Comparison of ENCODE assay signal across 22 cellular contexts in genomic region chr4:175125410-175126068, GRCh38.
A peak's percentile ranks its signal among the peaks of the same experiment; 100 is the strongest.
DNase-seq lines count a peak whose midpoint lies in the region; ATAC-seq and TF ChIP-seq lines count a peak whose summit lies in the region.
"Had no signal": no experiment of that assay in that cellular context is flagged by ENCODE, and none has a peak within 500 bp of the region (broad histone marks: within the 10 kb centered on the region; RNA-seq: fewer than 3 reads in every experiment).

No MANE protein-coding gene starts in this region.

- DNase-seq in ELR (ENCODE audit: low read depth): peak; percentile 9
- DNase-seq in MM.1S: peak; percentile 11
- peak; percentile 17 for DNase-seq in mammary epithelial cell
- DNase-seq in iris pigment epithelial cell (ENCODE audit: low read depth): peak; percentile 65
- no peak for DNase-seq in activated naive CD4-positive, alpha-beta T cell (lab: John Stamatoyannopoulos, UW)
- DNase-seq in left cardiac atrium: no peak
- DNase-seq in activated T-cell treated with anti-CD3 and anti-CD28 coated beads, Interleukin-2, amount 50 U/mL, for 72 hours: no peak
- DNase-seq: CD4-positive, CD25-positive, alpha-beta regulatory T cell; DMS79 treated with DMSO at 0.1 percent for 48 hours; NCI-H1105; NCI-H2029 treated with DMSO at 0.1 percent for 48 hours; NCI-H2171; NCI-H345; NCI-H524 treated with DMSO at 0.1 percent for 48 hours; NCI-H82; OCI-M1; Right ventricle myocardium superior had no signal

- H3K4me1 ChIP-seq in MM.1S (ENCODE audit: low read length) (0 out of 2 replicates have a peak, but pooled peaks cover 7% of the 10 kb centered on the region), mammary epithelial cell (ENCODE audit: insufficient read depth, low read length) (peaks cover 26% of the 10 kb centered on the region)
- H3K4me1 ChIP-seq: HAP-1 had no signal

- H4K20me1 ChIP-seq in MM.1S (ENCODE audit: insufficient read depth, low read length): no peaks in the 10 kb centered on the region
- no peaks in the 10 kb centered on the region for H4K20me1 ChIP-seq in mammary epithelial cell (ENCODE audit: insufficient read depth, low read length)

- no peaks in the 10 kb centered on the region for H3K4me1 Mint-ChIP-seq in activated T-cell treated with anti-CD3 and anti-CD28 coated beads, Interleukin-2, amount 50 U/mL, for 72 hours (ENCODE audit: low read depth)
- H3K4me1 Mint-ChIP-seq: CD4-positive, CD25-positive, alpha-beta regulatory T cell; GM23338 had no signal

- no peaks in the 10 kb centered on the region for H3K9me3 ChIP-seq in MM.1S (replicated peaks; ENCODE audit: insufficient read depth, low read length)
- peaks cover 8% of the 10 kb centered on the region for H3K9me3 ChIP-seq in mammary epithelial cell (replicated peaks; ENCODE audit: insufficient read depth, low read length)
- H3K9me3 ChIP-seq: HAP-1 had no signal

- no peak overlapping the region for H3K4me3 Mint-ChIP-seq in activated T-cell treated with anti-CD3 and anti-CD28 coated beads, Interleukin-2, amount 50 U/mL, for 72 hours
- H3K4me3 Mint-ChIP-seq: CD4-positive, CD25-positive, alpha-beta regulatory T cell; GM23338 had no signal

- peaks cover 11 to 14% of the 10 kb centered on the region in 2 donors for H3K9me3 Mint-ChIP-seq in activated T-cell treated with anti-CD3 and anti-CD28 coated beads, Interleukin-2, amount 50 U/mL, for 72 hours

- H3K4me3 ChIP-seq in MM.1S (ENCODE audit: low read length) (no peak overlapping the region), mammary epithelial cell (replicated peaks in 1 of 3; ENCODE audit: insufficient read depth in 1 of 3, low read depth in 2 of 3, low read length in 3 of 3) (no peak overlapping the region)
- H3K4me3 ChIP-seq: GM23338, HAP-1, K562 had no signal

- dilution Hi-C loops in mammary epithelial cell (cut with HindIII; ENCODE audit: low sequenced_read_pairs): no loop called here

- H3K4me2 ChIP-seq in MM.1S (ENCODE audit: low read depth, low read length): no peak overlapping the region
- peak overlapping the region; percentile 38 for H3K4me2 ChIP-seq in mammary epithelial cell (ENCODE audit: insufficient read depth, low read depth, low read length)
- H3K4me2 ChIP-seq: GM23338 had no signal

- WGBS in mammary epithelial cell (ENCODE audit: low coverage, missing lambda C conversion rate): 74% methylated on average over 4 of the region's 4 CpGs

- no peak overlapping the region for H3K27ac Mint-ChIP-seq in activated T-cell treated with anti-CD3 and anti-CD28 coated beads, Interleukin-2, amount 50 U/mL, for 72 hours
- H3K27ac Mint-ChIP-seq: CD4-positive, CD25-positive, alpha-beta regulatory T cell; GM23338 had no signal

- H3K36me3 Mint-ChIP-seq in activated T-cell treated with anti-CD3 and anti-CD28 coated beads, Interleukin-2, amount 50 U/mL, for 72 hours (ENCODE audit: insufficient read depth in 2 of 2): peaks cover 2% of the 10 kb centered on the region in 2 donors
- H3K36me3 Mint-ChIP-seq: CD4-positive, CD25-positive, alpha-beta regulatory T cell had no signal

- no peaks in the 10 kb centered on the region for H3K9me2 ChIP-seq in MM.1S (replicated peaks; ENCODE audit: insufficient read depth, low read length)

- H3K27ac ChIP-seq in MM.1S (ENCODE audit: low read length) (no peak overlapping the region), mammary epithelial cell (ENCODE audit: insufficient read depth, low read depth, low read length) (no peak overlapping the region)

- in situ Hi-C loops in mammary epithelial cell (cut with MboI; ENCODE audit: low sequenced_read_pairs in 2 of 2): no loop called here

- H3K9ac ChIP-seq in MM.1S (ENCODE audit: low read length) (no peak overlapping the region), mammary epithelial cell (ENCODE audit: insufficient read depth, low read length) (no peak overlapping the region)

- no TSS peak for BruUV-seq in mammary epithelial cell (replicated peaks; lab: Mats Ljungman, UMichigan)

- CTCF ChIA-PET in mammary epithelial cell (lab: Charles Lee; ENCODE audit: low non-redundant PET): no interaction called here

- no peaks in the 10 kb centered on the region for H3K27me3 Mint-ChIP-seq in activated T-cell treated with anti-CD3 and anti-CD28 coated beads, Interleukin-2, amount 50 U/mL, for 72 hours (ENCODE audit: low read depth)
- H3K27me3 Mint-ChIP-seq: CD4-positive, CD25-positive, alpha-beta regulatory T cell had no signal

- no peaks in the 10 kb centered on the region for H3K79me2 ChIP-seq in MM.1S (ENCODE audit: low read length)
- no peaks in the 10 kb centered on the region for H3K79me2 ChIP-seq in mammary epithelial cell (ENCODE audit: insufficient read depth, low read length)

- no peaks in the 10 kb centered on the region for H3K36me3 ChIP-seq in MM.1S (replicated peaks; ENCODE audit: insufficient read depth, low read length)
- H3K36me3 ChIP-seq in mammary epithelial cell (ENCODE audit: insufficient read depth, low read length): no peaks in the 10 kb centered on the region
- H3K36me3 ChIP-seq: HAP-1 had no signal

- intact Hi-C loops in mammary epithelial cell (cut with micrococcal nuclease): no loop called here
- intact Hi-C loops in left cardiac atrium (cut with DNase I): no loop called here

- H2AFZ ChIP-seq in MM.1S (ENCODE audit: low read length): no peak overlapping the region
- H2AFZ ChIP-seq in mammary epithelial cell (ENCODE audit: low read depth, low read length): no peak overlapping the region
- H2AFZ ChIP-seq: GM23338 had no signal

- ATAC-seq in left cardiac atrium: no peak
- ATAC-seq in activated T-cell treated with anti-CD3 and anti-CD28 coated beads, Interleukin-2, amount 50 U/mL, for 72 hours (replicated peaks in 1 of 2): no peak
- no peak for ATAC-seq in HG02884 (IDR thresholded peaks at IDR 0.05; ENCODE audit: unreplicated experiment)
- ATAC-seq: GM23338, HepG2, K562 had no signal

- TF ChIP-seq CTCF in MM.1S (IDR thresholded peaks at IDR 0.05; ENCODE audit: low read length) (no peak), mammary epithelial cell (conservative IDR thresholded peaks at IDR 0.05 in 1 of 2, IDR thresholded peaks at IDR 0.05 in 1 of 2; ENCODE audit: extremely low read depth in 1 of 2, insufficient read depth in 1 of 2, low read depth in 1 of 2, low read length in 2 of 2) (no peak)

- H3K27me3 ChIP-seq in MM.1S (replicated peaks; ENCODE audit: insufficient read depth, low read length) (no peaks in the 10 kb centered on the region), mammary epithelial cell (ENCODE audit: insufficient read depth, low read length) (no peaks in the 10 kb centered on the region)

- no peaks in the 10 kb centered on the region for H3F3A ChIP-seq in MM.1S (ENCODE audit: insufficient read depth, low read length)

Comparison
In these comparisons a context has a peak if more than half of its experiments do, and no peak if none do; other contexts are left out.
1. DNase-seq: peak in ELR (single experiment), MM.1S (single experiment), mammary epithelial cell (single experiment) and iris pigment epithelial cell (single experiment); none in activated naive CD4-positive, alpha-beta T cell (0 of 4), left cardiac atrium (single experiment) and activated T-cell treated with anti-CD3 and anti-CD28 coated beads, Interleukin-2, amount 50 U/mL, for 72 hours (0 of 2).